2 cellular contexts compared by ENCODE assay signal in the genomic region with DNA sequence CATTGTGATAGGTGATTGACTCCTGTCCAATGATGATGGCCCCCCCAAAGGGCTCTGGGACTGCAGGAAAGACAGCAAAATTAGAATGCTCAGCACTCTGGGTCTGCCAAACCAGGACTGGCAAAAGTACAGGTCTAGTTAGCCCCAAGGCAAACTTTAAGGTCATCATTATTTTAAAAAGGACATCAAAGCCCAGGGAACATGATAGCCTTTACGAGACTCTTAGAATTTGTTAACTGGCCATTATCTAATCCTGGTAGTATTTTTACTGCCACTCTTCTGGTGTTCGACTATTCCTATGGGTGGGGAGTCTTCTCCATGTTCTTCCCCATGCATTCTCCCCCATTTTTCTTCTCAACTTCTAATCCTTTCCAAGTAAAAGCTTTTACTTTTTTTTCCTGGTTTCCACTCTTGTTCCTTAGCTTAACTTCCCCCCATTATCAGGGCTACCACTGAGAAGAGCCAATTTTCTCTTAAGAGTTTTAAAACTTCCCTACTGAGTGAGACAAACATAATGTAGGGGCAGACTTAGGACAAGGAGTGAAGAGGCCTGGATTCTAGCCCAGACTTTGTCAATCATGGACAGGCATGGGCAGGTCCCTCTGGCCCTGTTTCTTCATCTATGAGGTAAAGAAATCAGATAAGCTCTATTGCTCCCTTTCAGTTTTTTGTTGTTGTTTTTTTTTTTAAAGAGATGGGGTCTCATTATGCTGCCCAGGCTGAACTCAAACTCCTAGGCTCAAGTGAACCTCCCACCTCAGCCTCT.
TF ChIP-seq lines count a peak whose summit lies in the region.

No MANE protein-coding gene starts in this region.

TF ChIP-seq in GM23338, 12 proteins besides CTCF, POLR2A, EP300 and RAD21:
- TF ChIP-seq POLR2AphosphoS5 (IDR thresholded peaks at IDR 0.05; ENCODE audit: low read depth) (no peak), REST (IDR thresholded peaks at IDR 0.05; ENCODE audit: unreplicated experiment) (no peak), STAT1 (IDR thresholded peaks at IDR 0.05; ENCODE audit: unreplicated experiment) (no peak), CREB1 (CRISPR knock-in tag; IDR thresholded peaks at IDR 0.05; ENCODE audit: low read depth) (no peak), EZH2 (IDR thresholded peaks at IDR 0.05; ENCODE audit: low read depth, unreplicated experiment) (no peak), ETS1 (IDR thresholded peaks at IDR 0.05) (no peak), NANOG (IDR thresholded peaks at IDR 0.05; ENCODE audit: borderline replicate concordance) (no peak), ZNF114 (CRISPR knock-in tag; IDR thresholded peaks at IDR 0.05) (no peak)
TF ChIP-seq in GM23338: peak in this region for 0.

TF ChIP-seq in SK-N-SH, 30 proteins besides CTCF, POLR2A, EP300 and RAD21:
- TF ChIP-seq GATA2 (CRISPR knock-in tag; IDR thresholded peaks at IDR 0.05) (no peak), TEAD4 (IDR thresholded peaks at IDR 0.05; ENCODE audit: borderline replicate concordance, insufficient read depth) (no peak), TAF1 (IDR thresholded peaks at IDR 0.05; ENCODE audit: borderline replicate concordance, low read depth, low read length) (no peak), RCOR1 (IDR thresholded peaks at IDR 0.05; ENCODE audit: low read length) (no peak), POLR2AphosphoS5 (IDR thresholded peaks at IDR 0.05; ENCODE audit: low read depth, low read length) (no peak), EZH2phosphoT487 (IDR thresholded peaks at IDR 0.05; ENCODE audit: borderline replicate concordance, low read depth) (no peak)
- TF ChIP-seq, protein P1, sequence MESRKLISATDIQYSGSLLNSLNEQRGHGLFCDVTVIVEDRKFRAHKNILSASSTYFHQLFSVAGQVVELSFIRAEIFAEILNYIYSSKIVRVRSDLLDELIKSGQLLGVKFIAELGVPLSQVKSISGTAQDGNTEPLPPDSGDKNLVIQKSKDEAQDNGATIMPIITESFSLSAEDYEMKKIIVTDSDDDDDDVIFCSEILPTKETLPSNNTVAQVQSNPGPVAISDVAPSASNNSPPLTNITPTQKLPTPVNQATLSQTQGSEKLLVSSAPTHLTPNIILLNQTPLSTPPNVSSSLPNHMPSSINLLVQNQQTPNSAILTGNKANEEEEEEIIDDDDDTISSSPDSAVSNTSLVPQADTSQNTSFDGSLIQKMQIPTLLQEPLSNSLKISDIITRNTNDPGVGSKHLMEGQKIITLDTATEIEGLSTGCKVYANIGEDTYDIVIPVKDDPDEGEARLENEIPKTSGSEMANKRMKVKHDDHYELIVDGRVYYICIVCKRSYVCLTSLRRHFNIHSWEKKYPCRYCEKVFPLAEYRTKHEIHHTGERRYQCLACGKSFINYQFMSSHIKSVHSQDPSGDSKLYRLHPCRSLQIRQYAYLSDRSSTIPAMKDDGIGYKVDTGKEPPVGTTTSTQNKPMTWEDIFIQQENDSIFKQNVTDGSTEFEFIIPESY (IDR thresholded peaks at IDR 0.05; ENCODE audit: borderline replicate concordance, low read depth): no peak
- TF ChIP-seq, protein P2, sequence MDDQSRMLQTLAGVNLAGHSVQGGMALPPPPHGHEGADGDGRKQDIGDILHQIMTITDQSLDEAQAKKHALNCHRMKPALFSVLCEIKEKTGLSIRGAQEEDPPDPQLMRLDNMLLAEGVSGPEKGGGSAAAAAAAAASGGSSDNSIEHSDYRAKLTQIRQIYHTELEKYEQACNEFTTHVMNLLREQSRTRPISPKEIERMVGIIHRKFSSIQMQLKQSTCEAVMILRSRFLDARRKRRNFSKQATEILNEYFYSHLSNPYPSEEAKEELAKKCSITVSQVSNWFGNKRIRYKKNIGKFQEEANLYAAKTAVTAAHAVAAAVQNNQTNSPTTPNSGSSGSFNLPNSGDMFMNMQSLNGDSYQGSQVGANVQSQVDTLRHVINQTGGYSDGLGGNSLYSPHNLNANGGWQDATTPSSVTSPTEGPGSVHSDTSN (IDR thresholded peaks at IDR 0.05): no peak
